ENCODE assay signal across 8 cellular contexts in genomic region chr10:99329891-99330674, GRCh38. TPM values are rescaled to one million over a fixed set of nuclear protein-coding genes. Genes with fewer than 3 reads are reported as not detected.
A peak's percentile ranks its signal among the peaks of the same experiment; 100 is the strongest.
DNase-seq lines count a peak whose midpoint lies in the region; ATAC-seq and TF ChIP-seq lines count a peak whose summit lies in the region.

No MANE protein-coding gene starts in this region.

- peaks cover 28% of the 10 kb centered on the region for H3K27me3 Mint-ChIP-seq in MCF 10A (ENCODE audit: insufficient read depth, unreplicated experiment)
- peaks cover 34% of the 10 kb centered on the region for H3K27me3 Mint-ChIP-seq in activated T-helper 1 cell treated with anti-CD3 and anti-CD28 coated beads, Interleukin-12 subunit alpha, Interleukin-12 subunit beta, Interleukin-2, Interleukin-4 antibody, amounts not matched to agents 30 ng/mL and 10 ng/mL and 1 ng/mL, durations not matched to agents 14 hours and 24 hours and 36 hours (ENCODE audit: insufficient read depth)

- BruUV-seq in MCF 10A (replicated peaks; lab: Mats Ljungman, UMichigan), result no TSS peak

- H3K9me3 Mint-ChIP-seq in MCF 10A (ENCODE audit: unreplicated experiment), result no peaks in the 10 kb centered on the region
- no peaks in the 10 kb centered on the region for H3K9me3 Mint-ChIP-seq in activated T-helper 1 cell treated with anti-CD3 and anti-CD28 coated beads, Interleukin-12 subunit alpha, Interleukin-12 subunit beta, Interleukin-2, Interleukin-4 antibody, amounts not matched to agents 30 ng/mL and 10 ng/mL and 1 ng/mL, durations not matched to agents 14 hours and 24 hours and 36 hours

- CTCF ChIA-PET in MCF 10A (lab: Yijun Ruan, JAX), result interaction anchor here (1.1 kb wide), 1 partner anchor 36 kb away, joined by 3 read pairs; no protein-coding TSS in a partner anchor

- H3K9me3 ChIP-seq in breast epithelium (no peaks in the 10 kb centered on the region), right atrium auricular region (no peaks in the 10 kb centered on the region)

- peaks cover 6 to 20% of the 10 kb centered on the region in 2 donors for H3K27me3 ChIP-seq in breast epithelium
- peaks cover 0 to 9% of the 10 kb centered on the region in 2 donors for H3K27me3 ChIP-seq in right atrium auricular region

- TF ChIP-seq CTCF in breast epithelium (IDR thresholded peaks at IDR 0.05), result no peak
- no peak for TF ChIP-seq CTCF in MCF 10A (IDR thresholded peaks at IDR 0.05; ENCODE audit: unreplicated experiment)
- no peak for TF ChIP-seq CTCF in right atrium auricular region (IDR thresholded peaks at IDR 0.05)

- DNase-seq in breast epithelium (ENCODE audit: low spot score in 2 of 2), result no peak
- no peak for DNase-seq in MCF 10A (ENCODE audit: unreplicated experiment)
- no peak for DNase-seq in activated T-helper 1 cell treated with anti-CD3 and anti-CD28 coated beads, Interleukin-12 subunit alpha, Interleukin-12 subunit beta, Interleukin-2, Interleukin-4 antibody, amounts not matched to agents 30 ng/mL and 10 ng/mL and 1 ng/mL, durations not matched to agents 14 hours and 24 hours and 36 hours (ENCODE audit: low spot score)
- no peak for DNase-seq in right atrium auricular region (ENCODE audit: low spot score)
- no peak for DNase-seq in skeletal muscle cell (ENCODE audit: low read depth)
- DNase-seq in SW480 (ENCODE audit: low spot score), result no peak

- ATAC-seq in HG03135 (IDR thresholded peaks at IDR 0.05; ENCODE audit: unreplicated experiment) (peak; percentile 47), GM21717 (IDR thresholded peaks at IDR 0.05; ENCODE audit: unreplicated experiment) (no peak)

- intact Hi-C loops in breast epithelium (cut with DNase I; ENCODE audit: low total_unique reads), result no loop called here
- intact Hi-C loops in MCF 10A (cut with micrococcal nuclease), result no loop called here
- intact Hi-C loops in activated T-helper 1 cell treated with anti-CD3 and anti-CD28 coated beads, Interleukin-12 subunit alpha, Interleukin-12 subunit beta, Interleukin-2, Interleukin-4 antibody, amounts not matched to agents 30 ng/mL and 10 ng/mL and 1 ng/mL, durations not matched to agents 14 hours and 24 hours and 36 hours (cut with micrococcal nuclease), result loop anchor here (5.0 kb wide), 1 partner anchor 93 kb away; the partner anchor contains the start of gene HPSE2

- no peak for TF ChIP-seq POLR2A in breast epithelium (IDR thresholded peaks at IDR 0.05)

- H3K27ac ChIP-seq in breast epithelium (no peak overlapping the region), right atrium auricular region (no peak overlapping the region)

- H3K27ac Mint-ChIP-seq in MCF 10A (ENCODE audit: low read depth, unreplicated experiment), result no peak overlapping the region
- H3K27ac Mint-ChIP-seq in activated T-helper 1 cell treated with anti-CD3 and anti-CD28 coated beads, Interleukin-12 subunit alpha, Interleukin-12 subunit beta, Interleukin-2, Interleukin-4 antibody, amounts not matched to agents 30 ng/mL and 10 ng/mL and 1 ng/mL, durations not matched to agents 14 hours and 24 hours and 36 hours, result no peak overlapping the region

- POLR2A ChIA-PET in MCF 10A (lab: Yijun Ruan, JAX), result interaction anchor here (0.6 kb wide), 1 partner anchor 10 kb away, joined by 3 read pairs; no protein-coding TSS in a partner anchor

- H3K4me1 ChIP-seq in breast epithelium (peaks cover 0 to 4% of the 10 kb centered on the region in 2 donors), right atrium auricular region (peaks cover 0 to 21% of the 10 kb centered on the region in 2 donors)

- H3K4me3 ChIP-seq in breast epithelium (peak overlapping the region; percentile 48 to 84 (median 63)), right atrium auricular region (peak overlapping the region; percentile 33 to 47), skeletal muscle cell (ENCODE audit: low read depth, low read length) (peak overlapping the region; percentile 45)

- H3K4me1 Mint-ChIP-seq in MCF 10A (ENCODE audit: insufficient read depth, unreplicated experiment), result no peaks in the 10 kb centered on the region
- no peaks in the 10 kb centered on the region for H3K4me1 Mint-ChIP-seq in activated T-helper 1 cell treated with anti-CD3 and anti-CD28 coated beads, Interleukin-12 subunit alpha, Interleukin-12 subunit beta, Interleukin-2, Interleukin-4 antibody, amounts not matched to agents 30 ng/mL and 10 ng/mL and 1 ng/mL, durations not matched to agents 14 hours and 24 hours and 36 hours (ENCODE audit: low read depth)

- H3K4me3 Mint-ChIP-seq in MCF 10A (ENCODE audit: unreplicated experiment), result no peak overlapping the region
- peak overlapping the region; percentile 47 for H3K4me3 Mint-ChIP-seq in activated T-helper 1 cell treated with anti-CD3 and anti-CD28 coated beads, Interleukin-12 subunit alpha, Interleukin-12 subunit beta, Interleukin-2, Interleukin-4 antibody, amounts not matched to agents 30 ng/mL and 10 ng/mL and 1 ng/mL, durations not matched to agents 14 hours and 24 hours and 36 hours

- H3K36me3 Mint-ChIP-seq in MCF 10A (ENCODE audit: insufficient read depth, unreplicated experiment), result no peaks in the 10 kb centered on the region
- H3K36me3 Mint-ChIP-seq in activated T-helper 1 cell treated with anti-CD3 and anti-CD28 coated beads, Interleukin-12 subunit alpha, Interleukin-12 subunit beta, Interleukin-2, Interleukin-4 antibody, amounts not matched to agents 30 ng/mL and 10 ng/mL and 1 ng/mL, durations not matched to agents 14 hours and 24 hours and 36 hours (ENCODE audit: low read depth), result no peaks in the 10 kb centered on the region

- H3K36me3 ChIP-seq in breast epithelium, result no peaks in the 10 kb centered on the region
- no peaks in the 10 kb centered on the region for H3K36me3 ChIP-seq in right atrium auricular region

RNA-seq across cellular contexts. Expression of gene CNNM1, which starts 0.9 kb away (rescaled TPM):
- total RNA-seq in breast epithelium (under 1 TPM; 0.64 to 0.98 (median 0.88) TPM), MCF 10A (2022) (0.10 TPM in 1 of 2 replicates, not detected in the other), right atrium auricular region (under 1 TPM; 0.07 to 0.79 TPM)
- 0.20 and 0.21 TPM in 2 replicates for total RNA-seq in activated T-helper 1 cell treated with anti-CD3 and anti-CD28 coated beads, Interleukin-12 subunit alpha, Interleukin-12 subunit beta, Interleukin-2, Interleukin-4 antibody, amounts not matched to agents 30 ng/mL and 10 ng/mL and 1 ng/mL, durations not matched to agents 14 hours and 24 hours and 36 hours
